28 cellular contexts compared by ENCODE assay signal in the genomic region with DNA sequence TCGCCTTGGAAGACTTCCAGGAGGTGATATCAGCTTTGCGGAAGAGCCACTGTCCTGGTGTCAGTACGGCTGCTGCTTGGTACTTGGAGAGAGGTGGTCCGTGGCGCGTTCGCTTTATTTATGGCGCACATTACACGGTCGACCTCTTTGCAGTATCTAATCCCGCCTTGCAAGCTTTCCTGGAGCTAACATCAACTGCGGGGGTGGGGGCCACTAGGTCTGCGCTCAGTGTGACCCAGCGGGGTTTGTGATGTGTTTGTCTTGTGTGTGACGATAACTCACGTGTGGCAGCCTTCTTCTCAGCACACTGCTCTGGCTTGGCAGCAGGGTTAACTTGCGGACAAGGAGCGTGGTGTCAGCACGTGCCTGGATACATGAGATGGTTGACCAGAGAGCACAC.
"Had no signal": no experiment of that assay in that cellular context is flagged by ENCODE, and none has a peak within 500 bp of the region (broad histone marks: within the 10 kb centered on the region; RNA-seq: fewer than 3 reads in every experiment).

No MANE protein-coding gene starts in this region.

- H3K4me3 Mint-ChIP-seq: activated CD4-positive, alpha-beta memory T cell treated with anti-CD3 and anti-CD28 coated beads for 36 hours; activated CD4-positive, alpha-beta T cell treated with anti-CD3 and anti-CD28 coated beads, Interleukin-2, amount 10 ng/mL, durations not matched to agents 24 days and 14 days; activated naive CD4-positive, alpha-beta T cell treated with anti-CD3 and anti-CD28 coated beads for 36 hours; activated T-helper 1 cell treated with anti-CD3 and anti-CD28 coated beads, Interleukin-12 subunit alpha, Interleukin-12 subunit beta, Interleukin-2, Interleukin-4 antibody, amounts not matched to agents 30 ng/mL and 10 ng/mL and 1 ng/mL, durations not matched to agents 14 hours and 24 hours and 36 hours; dendritic cell treated with granulocyte-macrophage colony-stimulating factor and Interleukin-4, amounts not matched to agents 40 ng/mL and 50 ng/mL, for 4 days; immature natural killer cell; nephron progenitor cell; stimulated activated effector memory CD8-positive, alpha-beta T cell treated with anti-CD3 and anti-CD28 coated beads, Interleukin-12 subunit alpha, Interleukin-12 subunit beta, amount 100 ng/mL, for 72 hours; stimulated activated naive CD8-positive, alpha-beta T cell treated with anti-CD3 and anti-CD28 coated beads, Interleukin-15, Interleukin-2, amounts not matched to agents 100 ng/mL and 50 ng/mL, for 24 hours; T-helper 17 cell; type B pancreatic cell had no signal

- H3K27ac Mint-ChIP-seq: activated CD4-positive, alpha-beta memory T cell treated with anti-CD3 and anti-CD28 coated beads for 36 hours; activated CD4-positive, alpha-beta T cell treated with anti-CD3 and anti-CD28 coated beads, Interleukin-2, amount 10 ng/mL, durations not matched to agents 24 days and 14 days; activated naive CD4-positive, alpha-beta T cell treated with anti-CD3 and anti-CD28 coated beads for 36 hours; activated T-helper 1 cell treated with anti-CD3 and anti-CD28 coated beads, Interleukin-12 subunit alpha, Interleukin-12 subunit beta, Interleukin-2, Interleukin-4 antibody, amounts not matched to agents 30 ng/mL and 10 ng/mL and 1 ng/mL, durations not matched to agents 14 hours and 24 hours and 36 hours; dendritic cell treated with granulocyte-macrophage colony-stimulating factor and Interleukin-4, amounts not matched to agents 40 ng/mL and 50 ng/mL, for 4 days; immature natural killer cell; nephron progenitor cell; stimulated activated effector memory CD8-positive, alpha-beta T cell treated with anti-CD3 and anti-CD28 coated beads, Interleukin-12 subunit alpha, Interleukin-12 subunit beta, amount 100 ng/mL, for 72 hours; stimulated activated naive CD8-positive, alpha-beta T cell treated with anti-CD3 and anti-CD28 coated beads, Interleukin-15, Interleukin-2, amounts not matched to agents 100 ng/mL and 50 ng/mL, for 24 hours; T-helper 17 cell; type B pancreatic cell had no signal

- H3K9me3 ChIP-seq: esophagus muscularis mucosa, heart left ventricle, left ventricle myocardium inferior, neutrophil, prostate gland had no signal

- DNase-seq: activated CD4-positive, alpha-beta memory T cell treated with anti-CD3 and anti-CD28 coated beads for 36 hours; activated CD4-positive, alpha-beta T cell treated with anti-CD3 and anti-CD28 coated beads, Interleukin-2, amount 10 ng/mL, durations not matched to agents 24 days and 14 days; activated CD4-positive, CD25-positive, alpha-beta regulatory T cell treated with anti-CD3 and anti-CD28 coated beads, Interleukin-2, amount 50 U/mL, for 72 hours; activated CD8-positive, alpha-beta memory T cell treated with anti-CD3 and anti-CD28 coated beads, Interleukin-2, amount 50 U/mL, for 4 hours; activated naive CD4-positive, alpha-beta T cell treated with anti-CD3 and anti-CD28 coated beads for 36 hours; activated T-cell treated with anti-CD3 and anti-CD28 coated beads, Interleukin-2, amount 50 U/mL, for 1 hour; amniotic stem cell; brain microvascular endothelial cell; caudate nucleus; foreskin keratinocyte; hypothalamus; immature natural killer cell; kidney glomerular epithelial cell; left ventricle myocardium inferior; nephron progenitor cell; retina; stimulated activated CD4-positive, alpha-beta T cell treated with anti-CD3 and anti-CD28 coated beads, Interleukin-4, amount 100 ng/mL, for 1 hour; T-helper 17 cell; T1000 had no signal

- H3K27me3 ChIP-seq: brain microvascular endothelial cell, foreskin keratinocyte, neutrophil had no signal

- ATAC-seq: foreskin keratinocyte; heart left ventricle; stimulated activated effector memory CD8-positive, alpha-beta T cell treated with anti-CD3 and anti-CD28 coated beads, Interleukin-12 subunit alpha, Interleukin-12 subunit beta, amount 100 ng/mL, for 72 hours; T-helper 17 cell had no signal

- H3K4me3 ChIP-seq: esophagus muscularis mucosa, heart left ventricle, left ventricle myocardium inferior, prostate gland had no signal

- H3K36me3 Mint-ChIP-seq: activated CD4-positive, alpha-beta memory T cell treated with anti-CD3 and anti-CD28 coated beads for 36 hours; immature natural killer cell; stimulated activated effector memory CD8-positive, alpha-beta T cell treated with anti-CD3 and anti-CD28 coated beads, Interleukin-12 subunit alpha, Interleukin-12 subunit beta, amount 100 ng/mL, for 72 hours; type B pancreatic cell had no signal

- H3K36me3 ChIP-seq: esophagus muscularis mucosa, heart left ventricle, left ventricle myocardium inferior, neutrophil, prostate gland had no signal

- H3K9me3 Mint-ChIP-seq: activated CD4-positive, alpha-beta memory T cell treated with anti-CD3 and anti-CD28 coated beads for 36 hours; activated naive CD4-positive, alpha-beta T cell treated with anti-CD3 and anti-CD28 coated beads for 36 hours; activated T-helper 1 cell treated with anti-CD3 and anti-CD28 coated beads, Interleukin-12 subunit alpha, Interleukin-12 subunit beta, Interleukin-2, Interleukin-4 antibody, amounts not matched to agents 30 ng/mL and 10 ng/mL and 1 ng/mL, durations not matched to agents 14 hours and 24 hours and 36 hours; stimulated activated naive CD8-positive, alpha-beta T cell treated with anti-CD3 and anti-CD28 coated beads, Interleukin-15, Interleukin-2, amounts not matched to agents 100 ng/mL and 50 ng/mL, for 24 hours; type B pancreatic cell had no signal

- H3K4me1 Mint-ChIP-seq: activated CD4-positive, alpha-beta T cell treated with anti-CD3 and anti-CD28 coated beads, Interleukin-2, amount 10 ng/mL, durations not matched to agents 24 days and 14 days; immature natural killer cell; nephron progenitor cell; stimulated activated effector memory CD8-positive, alpha-beta T cell treated with anti-CD3 and anti-CD28 coated beads, Interleukin-12 subunit alpha, Interleukin-12 subunit beta, amount 100 ng/mL, for 72 hours; T-helper 17 cell had no signal

- H3K4me1 ChIP-seq: esophagus muscularis mucosa, foreskin keratinocyte, heart left ventricle, left ventricle myocardium inferior, prostate gland had no signal

- H3K27me3 Mint-ChIP-seq: activated CD4-positive, alpha-beta T cell treated with anti-CD3 and anti-CD28 coated beads, Interleukin-2, amount 10 ng/mL, durations not matched to agents 24 days and 14 days; dendritic cell treated with granulocyte-macrophage colony-stimulating factor and Interleukin-4, amounts not matched to agents 40 ng/mL and 50 ng/mL, for 4 days; type B pancreatic cell had no signal

- H3K27ac ChIP-seq: brain microvascular endothelial cell, esophagus muscularis mucosa, foreskin keratinocyte, heart left ventricle, left ventricle myocardium inferior, neutrophil, prostate gland had no signal
